15 cellular contexts compared by ENCODE assay signal in genomic region chr2:26073830-26074229, GRCh38.
"Had no signal": no experiment of that assay in that cellular context is flagged by ENCODE, and none has a peak within 500 bp of the region (broad histone marks: within the 10 kb centered on the region; RNA-seq: fewer than 3 reads in every experiment).

No MANE protein-coding gene starts in this region.

- H3K36me3 ChIP-seq: neural progenitor cell, suprapubic skin had no signal

- ATAC-seq: activated CD4-positive, alpha-beta T cell treated with anti-CD3 and anti-CD28 coated beads for 36 hours; activated CD8-positive, alpha-beta T cell treated with anti-CD3 and anti-CD28 coated beads for 36 hours; activated T-helper 17 cell treated with anti-CD3 and anti-CD28 coated beads, Interleukin-2, amount 50 U/mL, for 72 hours had no signal

- H3K27me3 ChIP-seq: neural progenitor cell, suprapubic skin had no signal

- H3K9me3 ChIP-seq: suprapubic skin had no signal

- H3K27ac ChIP-seq: suprapubic skin had no signal

- H3K4me3 ChIP-seq: neural progenitor cell, suprapubic skin had no signal

- DNase-seq: activated CD4-positive, alpha-beta T cell treated with anti-CD3 and anti-CD28 coated beads for 36 hours; activated CD8-positive, alpha-beta memory T cell treated with anti-CD3 and anti-CD28 coated beads, Interleukin-2, amount 50 U/mL, for 48 hours; activated CD8-positive, alpha-beta T cell treated with anti-CD3 and anti-CD28 coated beads for 36 hours; activated naive CD4-positive, alpha-beta T cell treated with anti-CD3 and anti-CD28 coated beads, Interleukin-2, amount 50 U/mL, for 16 hours; immature natural killer cell; left cardiac atrium; mammary epithelial cell; posterior cingulate gyrus; right cardiac atrium; stimulated activated CD4-positive, alpha-beta T cell treated with anti-CD3 and anti-CD28 coated beads, Interleukin-2, amount 100 ng/mL, for 24 hours; stimulated activated naive CD4-positive, alpha-beta T cell treated with Interleukin-2 at 50 U/mL for 16 hours; T1000 had no signal
